In the genomic region with DNA sequence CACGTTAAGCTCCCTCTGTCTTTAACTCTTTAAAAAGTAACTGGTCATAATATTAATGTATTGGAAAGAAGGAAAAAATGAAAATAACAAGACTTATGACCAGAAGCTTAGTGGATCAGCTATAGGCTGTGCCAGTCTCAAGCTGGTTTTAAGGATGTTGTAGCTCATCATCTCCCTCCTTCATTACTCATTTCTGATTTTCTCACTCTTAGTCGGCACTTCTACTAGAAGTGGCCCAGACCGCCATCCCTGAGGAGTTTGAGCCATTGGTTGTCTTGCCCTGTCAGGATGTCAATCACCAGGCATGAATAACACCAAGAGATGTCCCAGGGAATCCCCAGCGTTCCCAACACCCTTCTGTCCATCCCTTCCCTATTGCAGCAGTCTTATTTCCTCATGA, we compare ENCODE assay signal across 29 cellular contexts.
A peak's percentile ranks its signal among the peaks of the same experiment; 100 is the strongest.
DNase-seq lines count a peak whose midpoint lies in the region; ATAC-seq, FAIRE-seq and TF ChIP-seq lines count a peak whose summit lies in the region.
"Had no signal": no experiment of that assay in that cellular context is flagged by ENCODE, and none has a peak within 500 bp of the region (broad histone marks: within the 10 kb centered on the region; RNA-seq: fewer than 3 reads in every experiment).

No MANE protein-coding gene starts in this region.

- no peak for TF ChIP-seq EP300 in GM12878 (IDR thresholded peaks at IDR 0.05; ENCODE audit: borderline replicate concordance in 1 of 2, control insufficient read depth in 1 of 2, low read depth in 2 of 2, low read length in 2 of 2)

- TF ChIP-seq RAD21 in GM12878 (IDR thresholded peaks at IDR 0.05; ENCODE audit: insufficient read depth, low read depth, low read length): no peak

- no peak overlapping the region for H2AFZ ChIP-seq in GM12878 (ENCODE audit: control insufficient read depth, low read depth, low read length)
- H2AFZ ChIP-seq: parathyroid adenoma had no signal

- no peak for FAIRE-seq in GM12878 (lab: Jason Lieb, UNC)

- H3K9ac ChIP-seq in GM12878 (ENCODE audit: control insufficient read depth, insufficient read depth, low read length): no peak overlapping the region
- H3K9ac ChIP-seq: BLaER1 treated with 17β-estradiol and CSF1 and Interleukin-3, amounts not matched to agents 10 nM and 100 nM; parathyroid adenoma had no signal

- no peak overlapping the region for H3K4me3 ChIP-seq in GM12878
- H3K4me3 ChIP-seq: BLaER1 treated with 17β-estradiol and CSF1 and Interleukin-3, amounts not matched to agents 10 nM and 100 nM; colonic mucosa; gastrocnemius medialis; skin epidermis; suprapubic skin; upper lobe of left lung had no signal

- H4K20me1 ChIP-seq in GM12878 (ENCODE audit: control insufficient read depth, insufficient read depth): no peaks in the 10 kb centered on the region
- H4K20me1 ChIP-seq: BLaER1 treated with 17β-estradiol and CSF1 and Interleukin-3, amounts not matched to agents 10 nM and 100 nM had no signal

- no TSS peak for BruUV-seq in GM12878 (replicated peaks; lab: Mats Ljungman, UMichigan)

- H3K79me2 ChIP-seq in GM12878 (ENCODE audit: control insufficient read depth, insufficient read depth, low read length): no peaks in the 10 kb centered on the region
- H3K79me2 ChIP-seq: parathyroid adenoma had no signal

- RAD21 ChIA-PET in GM12878 (lab: Charles Lee; ENCODE audit: unreplicated experiment): no interaction called here

- H3K27me3 ChIP-seq in GM12878 (replicated peaks in 1 of 2; ENCODE audit: control insufficient read depth in 2 of 2, insufficient read depth in 2 of 2, low read length in 1 of 2): peaks cover 2 to 4% of the 10 kb centered on the region in 2 experiments; a peak in 2 of 4 replicates
- H3K27me3 ChIP-seq: BLaER1 treated with 17β-estradiol and CSF1 and Interleukin-3, amounts not matched to agents 10 nM and 100 nM; colonic mucosa; gastrocnemius medialis; suprapubic skin; upper lobe of left lung had no signal

- H3K27ac ChIP-seq in GM12878 (ENCODE audit: control insufficient read depth, insufficient read depth): no peak overlapping the region
- H3K27ac ChIP-seq: BLaER1 treated with 17β-estradiol and CSF1 and Interleukin-3, amounts not matched to agents 10 nM and 100 nM; colonic mucosa; gastrocnemius medialis; parathyroid adenoma; skin epidermis; suprapubic skin; upper lobe of left lung had no signal

- SMC1A ChIA-PET in GM12878 (lab: Charles Lee; ENCODE audit: uncharacterized antibody, unreplicated experiment): interaction anchor here (1.5 kb wide), 1 partner anchor 12 kb away, joined by 5 read pairs; no protein-coding TSS in a partner anchor

- POLR2A ChIA-PET in GM12878 (lab: Charles Lee): no interaction called here

- ATAC-seq in GM18868 (IDR thresholded peaks at IDR 0.05; ENCODE audit: unreplicated experiment): peak; percentile 90
- ATAC-seq in GM21717 (IDR thresholded peaks at IDR 0.05; ENCODE audit: unreplicated experiment): peak; percentile 82
- ATAC-seq in HG03025 (IDR thresholded peaks at IDR 0.05; ENCODE audit: low FRiP score, unreplicated experiment): peak; percentile 64
- peak; percentile 39; the same call in 2 of the 3 replicates for ATAC-seq in GM12878
- ATAC-seq in HG03095 (IDR thresholded peaks at IDR 0.05; ENCODE audit: unreplicated experiment): no peak
- ATAC-seq: activated CD4-positive, CD25-positive, alpha-beta regulatory T cell treated with anti-CD3 and anti-CD28 coated beads, Interleukin-2, amount 50 U/mL, for 24 hours; gastrocnemius medialis; Panc1 had no signal

- H3K9me3 ChIP-seq in GM12878 (replicated peaks; ENCODE audit: control insufficient read depth, insufficient read depth, low read length): no peaks in the 10 kb centered on the region
- H3K9me3 ChIP-seq: BLaER1 treated with 17β-estradiol and CSF1 and Interleukin-3, amounts not matched to agents 10 nM and 100 nM; colonic mucosa; gastrocnemius medialis; suprapubic skin; upper lobe of left lung had no signal

- no peak for TF ChIP-seq CTCF in GM12878 (IDR thresholded peaks at IDR 0.05 in 2 of 3, conservative IDR thresholded peaks at IDR 0.05 in 1 of 3; ENCODE audit: control insufficient read depth in 2 of 3, extremely low read depth in 1 of 3, insufficient read depth in 1 of 3, low read depth in 3 of 3, low read length in 3 of 3)

- 0% methylated on average over 4 of the region's 4 CpGs for WGBS in GM12878 (ENCODE audit: insufficient coverage, insufficient replicate concordance, low lambda C conversion rate, missing lambda C conversion rate)

- intact Hi-C loops in GM12878 (cut with micrococcal nuclease; ENCODE audit: unreplicated experiment): no loop called here

- no peaks in the 10 kb centered on the region for H3K36me3 ChIP-seq in GM12878 (ENCODE audit: control insufficient read depth in 2 of 2, insufficient read depth in 2 of 2, low read length in 1 of 2)
- H3K36me3 ChIP-seq: BLaER1 treated with 17β-estradiol and CSF1 and Interleukin-3, amounts not matched to agents 10 nM and 100 nM; colonic mucosa; gastrocnemius medialis; suprapubic skin; upper lobe of left lung had no signal

- no peak for DNase-seq in GM12878 (ENCODE audit: low read depth, low spot score)
- no peak for DNase-seq in activated gamma-delta T cell (lab: John Stamatoyannopoulos, UW)
- DNase-seq in T-helper 9 cell: no peak
- DNase-seq: activated CD4-positive, alpha-beta T cell treated with anti-CD3 and anti-CD28 coated beads, Interleukin-2, amount 50 U/mL, for 48 hours; activated naive CD4-positive, alpha-beta T cell treated with Interleukin-2 at 50 U/mL for 16 hours; colonic mucosa; effector CD4-positive, alpha-beta T cell; gastrocnemius medialis; H7; KG1; MM.1S; NCI-H1417; NCI-H2029 treated with DMSO at 0.1 percent for 48 hours; NCI-H526; retina; SHP77 treated with DMSO at 0.1 percent for 48 hours; stimulated activated naive CD4-positive, alpha-beta T cell; T-helper 2 cell; upper lobe of left lung had no signal

- no peaks in the 10 kb centered on the region; the same call in 1 of the 2 replicates for H3K4me1 ChIP-seq in GM12878 (ENCODE audit: control insufficient read depth, insufficient read depth, low read length)
- H3K4me1 ChIP-seq: BLaER1 treated with 17β-estradiol and CSF1 and Interleukin-3, amounts not matched to agents 10 nM and 100 nM; colonic mucosa; gastrocnemius medialis; parathyroid adenoma; suprapubic skin; upper lobe of left lung had no signal

- no peak overlapping the region for H3K4me2 ChIP-seq in GM12878 (ENCODE audit: control insufficient read depth, insufficient read depth)
- H3K4me2 ChIP-seq: BLaER1 treated with 17β-estradiol and CSF1 and Interleukin-3, amounts not matched to agents 10 nM and 100 nM had no signal

- TF ChIP-seq POLR2A in GM12878 (IDR thresholded peaks at IDR 0.05; ENCODE audit: low read depth, low read length): no peak

- in situ Hi-C loops in GM12878 (cut with MboI): no loop called here

- CTCF ChIA-PET in GM12878 (lab: Yijun Ruan, JAX): no interaction called here

TF ChIP-seq in GM12878, 131 proteins besides CTCF, POLR2A, EP300 and RAD21:
- TF ChIP-seq KLF5 (IDR thresholded peaks at IDR 0.05; ENCODE audit: partially characterized antibody): no peak
- no peak for TF ChIP-seq BCL11A (IDR thresholded peaks at IDR 0.05; ENCODE audit: low read depth, low read length)
- TF ChIP-seq WRNIP1 (IDR thresholded peaks at IDR 0.05; ENCODE audit: borderline replicate concordance, low read depth, low read length): no peak
- TF ChIP-seq JUNB (IDR thresholded peaks at IDR 0.05): peak; percentile 56; the same call in 1 of the 2 replicates
- no peak; the same call in 1 of the 2 replicates for TF ChIP-seq IRF4 (IDR thresholded peaks at IDR 0.05; ENCODE audit: low read depth, low read length)
- TF ChIP-seq, protein P1, sequence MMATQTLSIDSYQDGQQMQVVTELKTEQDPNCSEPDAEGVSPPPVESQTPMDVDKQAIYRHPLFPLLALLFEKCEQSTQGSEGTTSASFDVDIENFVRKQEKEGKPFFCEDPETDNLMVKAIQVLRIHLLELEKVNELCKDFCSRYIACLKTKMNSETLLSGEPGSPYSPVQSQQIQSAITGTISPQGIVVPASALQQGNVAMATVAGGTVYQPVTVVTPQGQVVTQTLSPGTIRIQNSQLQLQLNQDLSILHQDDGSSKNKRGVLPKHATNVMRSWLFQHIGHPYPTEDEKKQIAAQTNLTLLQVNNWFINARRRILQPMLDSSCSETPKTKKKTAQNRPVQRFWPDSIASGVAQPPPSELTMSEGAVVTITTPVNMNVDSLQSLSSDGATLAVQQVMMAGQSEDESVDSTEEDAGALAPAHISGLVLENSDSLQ (IDR thresholded peaks at IDR 0.05): peak; percentile 35; the same call in 1 of the 2 replicates
- no peak for TF ChIP-seq CREB1 (IDR thresholded peaks at IDR 0.05; ENCODE audit: low read depth)
- TF ChIP-seq, protein P2, sequence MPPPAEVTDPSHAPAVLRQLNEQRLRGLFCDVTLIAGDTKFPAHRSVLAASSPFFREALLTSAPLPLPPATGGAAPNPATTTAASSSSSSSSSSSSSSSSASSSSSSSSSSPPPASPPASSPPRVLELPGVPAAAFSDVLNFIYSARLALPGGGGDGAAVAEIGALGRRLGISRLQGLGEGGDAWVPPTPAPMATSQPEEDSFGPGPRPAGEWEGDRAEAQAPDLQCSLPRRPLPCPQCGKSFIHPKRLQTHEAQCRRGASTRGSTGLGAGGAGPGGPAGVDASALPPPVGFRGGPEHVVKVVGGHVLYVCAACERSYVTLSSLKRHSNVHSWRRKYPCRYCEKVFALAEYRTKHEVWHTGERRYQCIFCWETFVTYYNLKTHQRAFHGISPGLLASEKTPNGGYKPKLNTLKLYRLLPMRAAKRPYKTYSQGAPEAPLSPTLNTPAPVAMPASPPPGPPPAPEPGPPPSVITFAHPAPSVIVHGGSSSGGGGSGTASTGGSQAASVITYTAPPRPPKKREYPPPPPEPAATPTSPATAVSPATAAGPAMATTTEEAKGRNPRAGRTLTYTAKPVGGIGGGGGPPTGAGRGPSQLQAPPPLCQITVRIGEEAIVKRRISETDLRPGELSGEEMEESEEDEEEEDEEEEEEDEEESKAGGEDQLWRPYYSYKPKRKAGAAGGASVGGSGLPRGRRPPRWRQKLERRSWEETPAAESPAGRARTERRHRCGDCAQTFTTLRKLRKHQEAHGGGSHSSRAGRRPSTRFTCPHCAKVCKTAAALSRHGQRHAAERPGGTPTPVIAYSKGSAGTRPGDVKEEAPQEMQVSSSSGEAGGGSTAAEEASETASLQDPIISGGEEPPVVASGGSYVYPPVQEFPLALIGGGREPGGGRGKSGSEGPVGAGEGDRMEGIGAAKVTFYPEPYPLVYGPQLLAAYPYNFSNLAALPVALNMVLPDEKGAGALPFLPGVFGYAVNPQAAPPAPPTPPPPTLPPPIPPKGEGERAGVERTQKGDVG (CRISPR knock-in tag; IDR thresholded peaks at IDR 0.05): no peak
- TF ChIP-seq FOXK2 (IDR thresholded peaks at IDR 0.05): no peak
- no peak for TF ChIP-seq CBX3 (IDR thresholded peaks at IDR 0.05; ENCODE audit: borderline replicate concordance, low read depth)
- no peak for TF ChIP-seq MXI1 (IDR thresholded peaks at IDR 0.05; ENCODE audit: low read depth, low read length)
- no peak for TF ChIP-seq TCF12 (IDR thresholded peaks at IDR 0.05; ENCODE audit: low read depth, low read length)
- peak; percentile 38; the same call in 1 of the 2 replicates for TF ChIP-seq RUNX3 (IDR thresholded peaks at IDR 0.05; ENCODE audit: low read length)
